ENCODE assay signal across 1 cellular context in genomic region chr2:219538488-219539294, GRCh38.
TF ChIP-seq lines count a peak whose summit lies in the region.

No MANE protein-coding gene starts in this region.

TF ChIP-seq in IMR-90, 13 proteins besides CTCF, POLR2A, EP300 and RAD21:
- TF ChIP-seq SMC3 (IDR thresholded peaks at IDR 0.05; ENCODE audit: low read depth, low read length) (no peak), ELK1 (IDR thresholded peaks at IDR 0.05; ENCODE audit: borderline replicate concordance, low read depth, low read length) (no peak), CEBPB (IDR thresholded peaks at IDR 0.05; ENCODE audit: low read depth, low read length) (no peak)
